Comparison of ENCODE assay signal across 20 cellular contexts in genomic region chr7:85343484-85343883, GRCh38.
DNase-seq lines count a peak whose midpoint lies in the region; ATAC-seq, FAIRE-seq and TF ChIP-seq lines count a peak whose summit lies in the region.
"Had no signal": no experiment of that assay in that cellular context is flagged by ENCODE, and none has a peak within 500 bp of the region (broad histone marks: within the 10 kb centered on the region; RNA-seq: fewer than 3 reads in every experiment).

No MANE protein-coding gene starts in this region.

- no peak for FAIRE-seq in GM12878 (lab: Jason Lieb, UNC)
- FAIRE-seq in frontal cortex (lab: Jason Lieb, UNC) = no peak
- FAIRE-seq: colon had no signal

- H3K27me3 Mint-ChIP-seq in CD14-positive monocyte (ENCODE audit: low read depth in 3 of 3) = no peaks in the 10 kb centered on the region
- H3K27me3 Mint-ChIP-seq: activated naive CD8-positive, alpha-beta T cell treated with anti-CD3 and anti-CD28 coated beads, Interleukin-2, amount 10 ng/mL, durations not matched to agents 7 days and 5 days had no signal

- H3K4me3 ChIP-seq in GM12878 (no peak overlapping the region), gastroesophageal sphincter (no peak overlapping the region), osteoblast (ENCODE audit: insufficient read depth, low read length) (no peak overlapping the region)
- H3K4me3 ChIP-seq: body of pancreas, sigmoid colon, SK-N-MC, upper lobe of left lung had no signal

- no peak overlapping the region for H3K27ac Mint-ChIP-seq in CD14-positive monocyte
- H3K27ac Mint-ChIP-seq: activated naive CD8-positive, alpha-beta T cell treated with anti-CD3 and anti-CD28 coated beads, Interleukin-2, amount 10 ng/mL, durations not matched to agents 7 days and 5 days had no signal

- H3K4me1 Mint-ChIP-seq in CD14-positive monocyte = no peaks in the 10 kb centered on the region
- H3K4me1 Mint-ChIP-seq: activated naive CD8-positive, alpha-beta T cell treated with anti-CD3 and anti-CD28 coated beads, Interleukin-2, amount 10 ng/mL, durations not matched to agents 7 days and 5 days had no signal

- no TSS peak for BruUV-seq in GM12878 (replicated peaks; lab: Mats Ljungman, UMichigan)

- in situ Hi-C loops in GM12878 (cut with MboI) = no loop called here

- ATAC-seq in GM18868 (IDR thresholded peaks at IDR 0.05; ENCODE audit: unreplicated experiment) = peak; percentile 78
- ATAC-seq in HG02623 (IDR thresholded peaks at IDR 0.05; ENCODE audit: unreplicated experiment) = peak; percentile 73
- peak; percentile 53 for ATAC-seq in HG03064 (IDR thresholded peaks at IDR 0.05; ENCODE audit: low read depth, unreplicated experiment)
- ATAC-seq in GM12878 = peak; percentile 50
- ATAC-seq in gastroesophageal sphincter = no peak
- ATAC-seq: body of pancreas, Panc1 had no signal

- no peak overlapping the region for H3K9ac ChIP-seq in GM12878 (ENCODE audit: control insufficient read depth, insufficient read depth, low read length)

- SMC1A ChIA-PET in GM12878 (lab: Charles Lee; ENCODE audit: uncharacterized antibody, unreplicated experiment) = no interaction called here

- intact Hi-C loops in GM12878 (cut with micrococcal nuclease; ENCODE audit: unreplicated experiment) = no loop called here
- intact Hi-C loops in CD14-positive monocyte (cut with micrococcal nuclease) = no loop called here

- DNase-seq in GM12878 (ENCODE audit: low read depth, low spot score) (no peak), CD14-positive monocyte (ENCODE audit: low spot score) (no peak), osteoblast (ENCODE audit: insufficient read length, low spot score, missing footprints) (no peak), frontal cortex (ENCODE audit: low spot score in 2 of 2) (no peak)
- DNase-seq: activated naive CD8-positive, alpha-beta T cell treated with anti-CD3 and anti-CD28 coated beads, Interleukin-2, amount 10 ng/mL, durations not matched to agents 7 days and 5 days; body of pancreas; hippocampal formation; islet precursor cell; NCI-H82; sigmoid colon; stimulated activated CD4-positive, alpha-beta T cell treated with anti-CD3 and anti-CD28 coated beads, Interleukin-1b, Interleukin-23, amount 100 ng/mL, for 48 hours; T-helper 9 cell; upper lobe of left lung had no signal

- no peak for TF ChIP-seq EP300 in GM12878 (IDR thresholded peaks at IDR 0.05; ENCODE audit: borderline replicate concordance in 1 of 2, control insufficient read depth in 1 of 2, low read depth in 2 of 2, low read length in 2 of 2)
- no peak for TF ChIP-seq EP300 in gastroesophageal sphincter (IDR thresholded peaks at IDR 0.05)

- H3K9me3 Mint-ChIP-seq in CD14-positive monocyte = peaks cover 0 to 2% (median 0%) of the 10 kb centered on the region in 7 donors

- CTCF ChIA-PET in GM12878 (lab: Yijun Ruan, JAX) = no interaction called here

- no peak overlapping the region for H3K4me3 Mint-ChIP-seq in CD14-positive monocyte
- H3K4me3 Mint-ChIP-seq: activated naive CD8-positive, alpha-beta T cell treated with anti-CD3 and anti-CD28 coated beads, Interleukin-2, amount 10 ng/mL, durations not matched to agents 7 days and 5 days had no signal

- H3K27me3 ChIP-seq in GM12878 (replicated peaks in 1 of 2; ENCODE audit: control insufficient read depth in 2 of 2, insufficient read depth in 2 of 2, low read length in 1 of 2) (no peaks in the 10 kb centered on the region), gastroesophageal sphincter (no peaks in the 10 kb centered on the region), osteoblast (ENCODE audit: insufficient read depth, low read length) (no peaks in the 10 kb centered on the region)
- H3K27me3 ChIP-seq: body of pancreas, sigmoid colon, upper lobe of left lung had no signal

- H3K79me2 ChIP-seq in GM12878 (ENCODE audit: control insufficient read depth, insufficient read depth, low read length) (no peaks in the 10 kb centered on the region), osteoblast (ENCODE audit: insufficient read depth, low read length) (no peaks in the 10 kb centered on the region)

- H2AFZ ChIP-seq in GM12878 (ENCODE audit: control insufficient read depth, low read depth, low read length) (no peak overlapping the region), osteoblast (ENCODE audit: low read length) (no peak overlapping the region)

- no peak for TF ChIP-seq RAD21 in GM12878 (IDR thresholded peaks at IDR 0.05; ENCODE audit: insufficient read depth, low read depth, low read length)

- H3K4me1 ChIP-seq in GM12878 (ENCODE audit: control insufficient read depth, insufficient read depth, low read length) (no peaks in the 10 kb centered on the region), gastroesophageal sphincter (no peaks in the 10 kb centered on the region), osteoblast (ENCODE audit: insufficient read depth, low read length) (no peaks in the 10 kb centered on the region)
- H3K4me1 ChIP-seq: body of pancreas, sigmoid colon, upper lobe of left lung had no signal

- H3K36me3 ChIP-seq in GM12878 (ENCODE audit: control insufficient read depth in 2 of 2, insufficient read depth in 2 of 2, low read length in 1 of 2) (no peaks in the 10 kb centered on the region), gastroesophageal sphincter (no peaks in the 10 kb centered on the region), osteoblast (ENCODE audit: insufficient read depth, low read length) (no peaks in the 10 kb centered on the region)
- H3K36me3 ChIP-seq: sigmoid colon, upper lobe of left lung had no signal

- TF ChIP-seq POLR2A in GM12878 (IDR thresholded peaks at IDR 0.05; ENCODE audit: low read depth, low read length) = no peak
- no peak for TF ChIP-seq POLR2A in gastroesophageal sphincter (IDR thresholded peaks at IDR 0.05)

- H4K20me1 ChIP-seq in GM12878 (ENCODE audit: control insufficient read depth, insufficient read depth) (no peaks in the 10 kb centered on the region), osteoblast (ENCODE audit: insufficient read depth, low read length) (no peaks in the 10 kb centered on the region)

- TF ChIP-seq CTCF in GM12878 (IDR thresholded peaks at IDR 0.05 in 2 of 3, conservative IDR thresholded peaks at IDR 0.05 in 1 of 3; ENCODE audit: control insufficient read depth in 2 of 3, extremely low read depth in 1 of 3, insufficient read depth in 1 of 3, low read depth in 3 of 3, low read length in 3 of 3) (no peak), CD14-positive monocyte (IDR thresholded peaks at IDR 0.05) (no peak), gastroesophageal sphincter (IDR thresholded peaks at IDR 0.05) (no peak), osteoblast (IDR thresholded peaks at IDR 0.05; ENCODE audit: extremely low read depth, low read depth, low read length) (no peak)

- H3K36me3 Mint-ChIP-seq in CD14-positive monocyte = no peaks in the 10 kb centered on the region
- H3K36me3 Mint-ChIP-seq: activated naive CD8-positive, alpha-beta T cell treated with anti-CD3 and anti-CD28 coated beads, Interleukin-2, amount 10 ng/mL, durations not matched to agents 7 days and 5 days had no signal

- no peak overlapping the region for H3K4me2 ChIP-seq in GM12878 (ENCODE audit: control insufficient read depth, insufficient read depth)
- H3K4me2 ChIP-seq in osteoblast (ENCODE audit: insufficient read depth, low read length) = no peak overlapping the region

- POLR2A ChIA-PET in GM12878 (lab: Charles Lee) = no interaction called here

- no peak overlapping the region for H3K27ac ChIP-seq in GM12878 (ENCODE audit: control insufficient read depth, insufficient read depth)
- H3K27ac ChIP-seq in gastroesophageal sphincter = no peak overlapping the region
- H3K27ac ChIP-seq in osteoblast (ENCODE audit: low read depth, low read length) = no peak overlapping the region
- H3K27ac ChIP-seq: body of pancreas, sigmoid colon, SK-N-MC, upper lobe of left lung had no signal

- RAD21 ChIA-PET in GM12878 (lab: Charles Lee; ENCODE audit: unreplicated experiment) = no interaction called here

- H3K9me3 ChIP-seq in GM12878 (replicated peaks; ENCODE audit: control insufficient read depth, insufficient read depth, low read length) (no peaks in the 10 kb centered on the region), gastroesophageal sphincter (no peaks in the 10 kb centered on the region), osteoblast (ENCODE audit: low read depth, low read length) (no peaks in the 10 kb centered on the region)
- H3K9me3 ChIP-seq: body of pancreas, sigmoid colon, upper lobe of left lung had no signal

TF ChIP-seq in GM12878, 131 proteins besides CTCF, POLR2A, EP300 and RAD21 (continues in another document):
- TF ChIP-seq SREBF2 (IDR thresholded peaks at IDR 0.05; ENCODE audit: low read length) (no peak), KDM1A (IDR thresholded peaks at IDR 0.05; ENCODE audit: borderline replicate concordance) (no peak), NR2C1 (IDR thresholded peaks at IDR 0.05) (no peak), HDGF (IDR thresholded peaks at IDR 0.05) (no peak), HSF1 (IDR thresholded peaks at IDR 0.05; ENCODE audit: low read depth, low read length) (no peak), NFXL1 (IDR thresholded peaks at IDR 0.05; ENCODE audit: borderline replicate concordance) (no peak), GABPA (IDR thresholded peaks at IDR 0.05; ENCODE audit: low read depth) (no peak), SUPT20H (IDR thresholded peaks at IDR 0.05; ENCODE audit: borderline replicate concordance, control insufficient read depth, low read depth, low read length) (no peak), HDAC2 (IDR thresholded peaks at IDR 0.05) (no peak)
